ENCODE assay signal across 23 cellular contexts in genomic region chr4:183955666-183956065, GRCh38. TPM values are rescaled to one million over a fixed set of nuclear protein-coding genes. Genes with fewer than 3 reads are reported as not detected.
A peak's percentile ranks its signal among the peaks of the same experiment; 100 is the strongest.
DNase-seq lines count a peak whose midpoint lies in the region; TF ChIP-seq lines count a peak whose summit lies in the region.
"Had no signal": no experiment of that assay in that cellular context is flagged by ENCODE, and none has a peak within 500 bp of the region (broad histone marks: within the 10 kb centered on the region; RNA-seq: fewer than 3 reads in every experiment).

No MANE protein-coding gene starts in this region.

- H3K27ac ChIP-seq in H9 (ENCODE audit: insufficient read length, low read depth, low read length), result no peak overlapping the region
- peak overlapping the region; percentile 3 for H3K27ac ChIP-seq in endodermal cell (ENCODE audit: low read depth, low read length)
- H3K27ac ChIP-seq in smooth muscle cell (ENCODE audit: low read depth), result no peak overlapping the region
- H3K27ac ChIP-seq in effector memory CD4-positive, alpha-beta T cell (ENCODE audit: insufficient read depth, low read length, poor library complexity, severe bottlenecking), result no peak overlapping the region
- H3K27ac ChIP-seq: BLaER1, PC-9, SJSA1 had no signal

- DNase-seq in H9, result no peak
- no peak for DNase-seq in endodermal cell
- DNase-seq in nephron progenitor cell, result no peak
- DNase-seq in smooth muscle cell (lab: John Stamatoyannopoulos, UW; ENCODE audit: unreplicated experiment), result no peak
- DNase-seq in effector memory CD4-positive, alpha-beta T cell, result no peak
- no peak for DNase-seq in GOT3 (lab: John Stamatoyannopoulos, UW)
- no peak for DNase-seq in glutamatergic neuron
- DNase-seq: Caco-2; CD4-positive, alpha-beta T cell; HFFc6; Kasumi-1; NCI-H1105; NCI-H2029; NCI-H446 treated with DMSO at 0.1 percent for 48 hours; NCI-H526; NCI-H82; NK-92 treated with Interleukin-12 subunit alpha and Interleukin-12 subunit beta, amount 100 ng/mL, for 24 hours; PC-9; Right ventricle myocardium superior had no signal

- no peaks in the 10 kb centered on the region for H4K20me1 ChIP-seq in H9 (ENCODE audit: control insufficient read depth, insufficient read depth, insufficient read length)
- no peaks in the 10 kb centered on the region for H4K20me1 ChIP-seq in smooth muscle cell (ENCODE audit: low read depth)
- H4K20me1 ChIP-seq: BLaER1 had no signal

- H3K4me3 ChIP-seq in endodermal cell (ENCODE audit: low read length) (no peak overlapping the region), smooth muscle cell (no peak overlapping the region)
- H3K4me3 ChIP-seq in effector memory CD4-positive, alpha-beta T cell (ENCODE audit: insufficient read depth, low read depth, low read length, poor library complexity, severe bottlenecking), result no peak overlapping the region
- H3K4me3 ChIP-seq: BLaER1, K562, PC-9, SJSA1 had no signal

- no peak overlapping the region for H3K4ac ChIP-seq in H9 (ENCODE audit: low read depth, low read length)

- H3K4me2 ChIP-seq in H9 (ENCODE audit: insufficient read depth, insufficient read length, low read length) (no peak overlapping the region), smooth muscle cell (no peak overlapping the region)
- H3K4me2 ChIP-seq: BLaER1, PC-9 had no signal

- H3K27ac Mint-ChIP-seq in H9, result peak overlapping the region; percentile 58 to 91 (median 76)
- H3K27ac Mint-ChIP-seq in endodermal cell, result no peak overlapping the region
- peak overlapping the region; percentile 88 for H3K27ac Mint-ChIP-seq in nephron progenitor cell
- H3K27ac Mint-ChIP-seq in glutamatergic neuron (ENCODE audit: unreplicated experiment), result no peak overlapping the region
- H3K27ac Mint-ChIP-seq: CD4-positive, alpha-beta T cell; HFFc6 had no signal

- H3K36me3 ChIP-seq in endodermal cell (ENCODE audit: control insufficient read depth, insufficient read depth, low read length) (no peaks in the 10 kb centered on the region), smooth muscle cell (ENCODE audit: low read depth) (no peaks in the 10 kb centered on the region)
- no peaks in the 10 kb centered on the region for H3K36me3 ChIP-seq in effector memory CD4-positive, alpha-beta T cell (ENCODE audit: control insufficient read depth, insufficient read depth, low read length)
- H3K36me3 ChIP-seq: BLaER1, SJSA1 had no signal

- H3K56ac ChIP-seq in H9 (ENCODE audit: insufficient read length, low read depth, low read length), result no peak overlapping the region

- peaks cover 3% of the 10 kb centered on the region; the same call in 1 of the 2 replicates for H3K79me2 ChIP-seq in H9 (ENCODE audit: insufficient read depth, low read length)
- no peaks in the 10 kb centered on the region for H3K79me2 ChIP-seq in smooth muscle cell (ENCODE audit: low read depth)

- H3K14ac ChIP-seq in H9 (ENCODE audit: insufficient read depth, low read length), result no peak overlapping the region

- H4K8ac ChIP-seq in H9 (replicated peaks; ENCODE audit: insufficient read length, low read depth, low read length), result no peak overlapping the region

- no peaks in the 10 kb centered on the region for H3K23me2 ChIP-seq in H9 (ENCODE audit: insufficient read length, low read depth, low read length, poor library complexity, severe bottlenecking)

- no CpG with 5 or more reads among the region's 4 CpGs for WGBS in H9 (ENCODE audit: extremely low coverage, insufficient read length, low lambda C conversion rate)
- 71% methylated on average over 4 of the region's 4 CpGs; no CpG with 5 or more reads in 1 of the 2 experiments for WGBS in endodermal cell (ENCODE audit: insufficient coverage in 1 of 2, insufficient read length in 1 of 2), 2 experiments
- WGBS in smooth muscle cell (ENCODE audit: low lambda C conversion rate), result 43% methylated on average over 4 of the region's 4 CpGs

- no peak overlapping the region for H2BK120ac ChIP-seq in H9 (ENCODE audit: low read depth, low read length, poor library complexity, severe bottlenecking)

- no peak overlapping the region for H3K23ac ChIP-seq in H9 (ENCODE audit: insufficient read length, low read depth, low read length)

- no peak overlapping the region for H2BK5ac ChIP-seq in H9 (ENCODE audit: insufficient read length, low read length)

- no peak overlapping the region for H3K18ac ChIP-seq in H9 (ENCODE audit: insufficient read length, low read depth, low read length)

- H3K9me3 ChIP-seq in H9 (ENCODE audit: control insufficient read depth, low read depth, low read length), result no peaks in the 10 kb centered on the region
- no peaks in the 10 kb centered on the region for H3K9me3 ChIP-seq in endodermal cell (ENCODE audit: control insufficient read depth, low read length)
- H3K9me3 ChIP-seq in smooth muscle cell (replicated peaks; ENCODE audit: low read depth), result no peaks in the 10 kb centered on the region
- H3K9me3 ChIP-seq in effector memory CD4-positive, alpha-beta T cell (ENCODE audit: control insufficient read depth, low read length), result no peaks in the 10 kb centered on the region
- H3K9me3 ChIP-seq: BLaER1, Caco-2, SJSA1 had no signal

- H3K4me1 Mint-ChIP-seq in H9 (peaks cover 8 to 10% of the 10 kb centered on the region in 2 experiments), endodermal cell (peaks cover 12% of the 10 kb centered on the region), nephron progenitor cell (peaks cover 17% of the 10 kb centered on the region), glutamatergic neuron (ENCODE audit: low read depth, unreplicated experiment) (peaks cover 15% of the 10 kb centered on the region)

- H3K36me3 Mint-ChIP-seq in H9 (ENCODE audit: insufficient read depth in 1 of 3, low read depth in 3 of 3) (peaks cover 0 to 2% (median 0%) of the 10 kb centered on the region in 3 experiments; a peak in 2 of 7 replicates), endodermal cell (ENCODE audit: low read depth) (no peaks in the 10 kb centered on the region), nephron progenitor cell (ENCODE audit: low read depth) (peaks cover 17% of the 10 kb centered on the region), glutamatergic neuron (ENCODE audit: unreplicated experiment) (no peaks in the 10 kb centered on the region)

- H3K9ac ChIP-seq in H9 (ENCODE audit: extremely low read depth, insufficient read length, low read length) (no peak overlapping the region), endodermal cell (ENCODE audit: extremely low read depth, low read length, poor library complexity, severe bottlenecking) (no peak overlapping the region), smooth muscle cell (ENCODE audit: low read depth) (no peak overlapping the region)
- H3K9ac ChIP-seq: BLaER1 had no signal

- H3K27me3 Mint-ChIP-seq in H9 (ENCODE audit: low read depth) (no peaks in the 10 kb centered on the region), endodermal cell (ENCODE audit: insufficient read depth) (no peaks in the 10 kb centered on the region), nephron progenitor cell (ENCODE audit: low read depth, poor library complexity) (no peaks in the 10 kb centered on the region), glutamatergic neuron (ENCODE audit: unreplicated experiment) (no peaks in the 10 kb centered on the region)
- H3K27me3 Mint-ChIP-seq: CD4-positive, alpha-beta T cell had no signal

- H3K4me1 ChIP-seq in H9 (ENCODE audit: insufficient read depth, low read length), result peaks cover 2% of the 10 kb centered on the region; the same call in 1 of the 2 replicates
- no peaks in the 10 kb centered on the region for H3K4me1 ChIP-seq in endodermal cell (ENCODE audit: control insufficient read depth, insufficient read depth, low read length)
- H3K4me1 ChIP-seq in smooth muscle cell (ENCODE audit: low read depth), result peaks cover 8% of the 10 kb centered on the region
- H3K4me1 ChIP-seq in effector memory CD4-positive, alpha-beta T cell (ENCODE audit: control insufficient read depth, insufficient read depth, low read length, poor library complexity, severe bottlenecking), result no peaks in the 10 kb centered on the region
- H3K4me1 ChIP-seq: SJSA1 had no signal

- no peaks in the 10 kb centered on the region for H3K9me3 Mint-ChIP-seq in H9
- no peaks in the 10 kb centered on the region for H3K9me3 Mint-ChIP-seq in endodermal cell
- H3K9me3 Mint-ChIP-seq in nephron progenitor cell, result peaks cover 4% of the 10 kb centered on the region
- no peaks in the 10 kb centered on the region for H3K9me3 Mint-ChIP-seq in glutamatergic neuron (ENCODE audit: unreplicated experiment)
- H3K9me3 Mint-ChIP-seq: CD4-positive, alpha-beta T cell had no signal

- no peak overlapping the region for H3K4me3 Mint-ChIP-seq in H9
- no peak overlapping the region for H3K4me3 Mint-ChIP-seq in endodermal cell
- H3K4me3 Mint-ChIP-seq in nephron progenitor cell, result no peak overlapping the region
- H3K4me3 Mint-ChIP-seq in glutamatergic neuron (ENCODE audit: unreplicated experiment), result no peak overlapping the region
- H3K4me3 Mint-ChIP-seq: CD4-positive, alpha-beta T cell; HFFc6 had no signal

- H3K27me3 ChIP-seq in H9 (ENCODE audit: insufficient read depth, low read length) (no peaks in the 10 kb centered on the region), endodermal cell (ENCODE audit: control insufficient read depth, insufficient read depth, low read length, poor library complexity, severe bottlenecking) (no peaks in the 10 kb centered on the region), smooth muscle cell (ENCODE audit: low read depth) (no peaks in the 10 kb centered on the region)
- H3K27me3 ChIP-seq in effector memory CD4-positive, alpha-beta T cell (replicated peaks; ENCODE audit: control insufficient read depth, insufficient read depth, low read length, poor library complexity, severe bottlenecking), result no peaks in the 10 kb centered on the region
- H3K27me3 ChIP-seq: BLaER1, SJSA1 had no signal

- no peak overlapping the region for H2BK15ac ChIP-seq in H9 (ENCODE audit: low read depth, low read length)

- H4K91ac ChIP-seq in H9 (ENCODE audit: insufficient read length, low read depth, low read length), result no peak overlapping the region

- H2BK20ac ChIP-seq in H9 (ENCODE audit: low read depth, low read length, poor library complexity, severe bottlenecking), result no peak overlapping the region

- H3T11ph ChIP-seq in H9 (ENCODE audit: low read length), result no peak overlapping the region

- TF ChIP-seq CTCF in H9 (conservative IDR thresholded peaks at IDR 0.05), result no peak
- no peak for TF ChIP-seq CTCF in endodermal cell (conservative IDR thresholded peaks at IDR 0.05)
- TF ChIP-seq CTCF in nephron progenitor cell (IDR thresholded peaks at IDR 0.05), result no peak
- TF ChIP-seq CTCF in smooth muscle cell (IDR thresholded peaks at IDR 0.05; ENCODE audit: borderline replicate concordance, insufficient read depth, poor library complexity, severe bottlenecking), result no peak
- no peak for TF ChIP-seq CTCF in glutamatergic neuron (IDR thresholded peaks at IDR 0.05; ENCODE audit: partially characterized antibody, unreplicated experiment)

- H2AFZ ChIP-seq in H9 (ENCODE audit: low read length), result no peak overlapping the region
- H2AFZ ChIP-seq in smooth muscle cell (ENCODE audit: low read depth), result peak overlapping the region; percentile 49
- H2AFZ ChIP-seq: PC-9 had no signal

- H2AK5ac ChIP-seq in H9 (ENCODE audit: insufficient read length, low read length), result no peak overlapping the region

- no peak overlapping the region for H4K5ac ChIP-seq in H9 (ENCODE audit: insufficient read length, low read depth, low read length)

- no peaks in the 10 kb centered on the region for H3K79me1 ChIP-seq in H9 (ENCODE audit: insufficient read depth, low read depth, low read length, poor library complexity, severe bottlenecking)

- no peaks in the 10 kb centered on the region for H3F3A ChIP-seq in smooth muscle cell (ENCODE audit: low read depth)

- H2BK12ac ChIP-seq in H9 (ENCODE audit: insufficient read length, low read depth, low read length), result no peak overlapping the region

RNA-seq across cellular contexts. Expression of gene STOX2, which starts 50.6 kb away (rescaled TPM):
- total RNA-seq in H9 (2021) (27.5 and 28.2 TPM in 2 replicates), endodermal cell (10 to 100 TPM in 1 of 2 donors, 1 to 10 TPM in 1; 8.5 to 13.1 TPM), smooth muscle cell (4.2 and 4.6 TPM in 2 replicates), glutamatergic neuron (ENCODE audit: unreplicated experiment) (26.7 TPM)
- polyA plus RNA-seq in endodermal cell (2013, experiment 1 of 2), result 29.3 TPM
- 27.2 TPM for polyA plus RNA-seq in endodermal cell (2013, experiment 2 of 2)
- polyA plus RNA-seq in smooth muscle cell, result 1.3 and 5.6 TPM in 2 replicates
- total RNA-seq: CD4-positive, alpha-beta T cell; K562; RPMI7951 had no signal
- polyA plus RNA-seq: K562 had no signal

Comparison
In these comparisons a context has a peak if more than half of its experiments do, and no peak if none do; other contexts are left out.
1. H3K27ac Mint-ChIP-seq: peak in H9 (3 of 3) and nephron progenitor cell (single experiment); none in endodermal cell (single experiment) and glutamatergic neuron (single experiment).